1 cellular context compared by ENCODE assay signal in genomic region chr6:45421700-45422540, GRCh38.
TF ChIP-seq lines count a peak whose summit lies in the region.

No MANE protein-coding gene starts in this region.

TF ChIP-seq in IMR-90, 13 proteins besides CTCF, POLR2A, EP300 and RAD21:
- TF ChIP-seq MAZ (IDR thresholded peaks at IDR 0.05; ENCODE audit: borderline replicate concordance, low read depth, low read length) (peak; percentile 12; the same call in 1 of the 2 replicates), NFE2L2 (IDR thresholded peaks at IDR 0.05; ENCODE audit: low read depth, low read length) (no peak), MAFK (IDR thresholded peaks at IDR 0.05; ENCODE audit: low read depth, low read length) (no peak), SMC3 (IDR thresholded peaks at IDR 0.05; ENCODE audit: low read depth, low read length) (peak; percentile 22)
TF ChIP-seq in IMR-90: peak in this region for 2.
